Comparison of ENCODE assay signal across 8 cellular contexts in the genomic region with DNA sequence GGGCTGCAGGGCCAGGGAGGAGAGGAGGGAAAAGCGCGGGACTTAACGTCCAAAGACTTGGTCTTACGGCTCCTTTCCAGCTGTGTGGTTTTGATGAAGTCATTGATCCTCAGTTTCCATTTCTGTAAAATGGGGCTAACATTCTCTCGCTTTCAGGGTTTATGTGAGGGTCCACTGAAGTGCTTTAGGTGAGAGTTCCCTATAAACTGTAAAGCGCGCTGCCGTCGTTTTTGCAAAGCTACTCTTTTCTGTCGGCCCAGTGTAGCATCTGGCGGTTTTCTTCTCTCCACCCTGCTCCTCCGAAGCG. TPM values are rescaled to one million over a fixed set of nuclear protein-coding genes. Genes with fewer than 3 reads are reported as not detected.
A peak's percentile ranks its signal among the peaks of the same experiment; 100 is the strongest.
DNase-seq lines count a peak whose midpoint lies in the region; ATAC-seq and TF ChIP-seq lines count a peak whose summit lies in the region.

No MANE protein-coding gene starts in this region.

- peaks cover 23% of the 10 kb centered on the region for H3K4me1 Mint-ChIP-seq in activated naive CD4-positive, alpha-beta T cell treated with anti-CD3 and anti-CD28 coated beads for 36 hours (ENCODE audit: low read depth)
- H3K4me1 Mint-ChIP-seq in type B pancreatic cell (ENCODE audit: unreplicated experiment): peaks cover 21% of the 10 kb centered on the region

- peak overlapping the region; percentile 86 for H3K4me3 Mint-ChIP-seq in activated naive CD4-positive, alpha-beta T cell treated with anti-CD3 and anti-CD28 coated beads for 36 hours
- H3K4me3 Mint-ChIP-seq in type B pancreatic cell: peak overlapping the region; percentile 98

- TF ChIP-seq CTCF in astrocyte of the spinal cord (IDR thresholded peaks at IDR 0.05; ENCODE audit: low read depth, low read length) (no peak), lower lobe of right lung (IDR thresholded peaks at IDR 0.05) (no peak), type B pancreatic cell (conservative IDR thresholded peaks at IDR 0.05) (no peak)

- peaks cover 22% of the 10 kb centered on the region for H3K36me3 ChIP-seq in lower lobe of right lung

- in situ Hi-C loops in astrocyte of the spinal cord (cut with HindIII; ENCODE audit: low sequenced_read_pairs): no loop called here

- ATAC-seq in lower lobe of right lung: no peak

- H3K27me3 Mint-ChIP-seq in activated naive CD4-positive, alpha-beta T cell treated with anti-CD3 and anti-CD28 coated beads for 36 hours (ENCODE audit: low read depth): no peaks in the 10 kb centered on the region
- H3K27me3 Mint-ChIP-seq in type B pancreatic cell: no peaks in the 10 kb centered on the region

- peaks cover 6% of the 10 kb centered on the region for H3K36me3 Mint-ChIP-seq in activated naive CD4-positive, alpha-beta T cell treated with anti-CD3 and anti-CD28 coated beads for 36 hours (ENCODE audit: low read depth)
- H3K36me3 Mint-ChIP-seq in type B pancreatic cell: peaks cover 3% of the 10 kb centered on the region

- H3K4me3 ChIP-seq in astrocyte of the spinal cord (ENCODE audit: low read depth, low read length) (peak overlapping the region; percentile 95), lower lobe of right lung (peak overlapping the region; percentile 98)

- peaks cover 30% of the 10 kb centered on the region for H3K4me1 ChIP-seq in lower lobe of right lung

- H3K27me3 ChIP-seq in lower lobe of right lung (ENCODE audit: low read depth): no peaks in the 10 kb centered on the region

- CTCF ChIA-PET in activated naive CD4-positive, alpha-beta T cell treated with anti-CD3 and anti-CD28 coated beads for 36 hours (lab: Charles Lee): interaction anchor here (0.7 to 2.3 kb wide), 3 partner anchors 25 to 52 kb away, joined by 3 to 7 read pairs (median 4); no protein-coding TSS in a partner anchor

- H3K9me3 ChIP-seq in lower lobe of right lung: no peaks in the 10 kb centered on the region

- H3K27ac Mint-ChIP-seq in activated naive CD4-positive, alpha-beta T cell treated with anti-CD3 and anti-CD28 coated beads for 36 hours: peak overlapping the region; percentile 58
- H3K27ac Mint-ChIP-seq in type B pancreatic cell: peak overlapping the region; percentile 97

- intact Hi-C loops in activated naive CD4-positive, alpha-beta T cell treated with anti-CD3 and anti-CD28 coated beads for 36 hours (cut with micrococcal nuclease): loop anchor here (1.0 to 5.0 kb wide), 13 partner anchors 21 to 524 kb away; a partner anchor contains a TSS
- intact Hi-C loops in lower lobe of right lung (cut with DNase I): no loop called here

- H3K27ac ChIP-seq in lower lobe of right lung: peak overlapping the region; percentile 95

- no peak for DNase-seq in activated naive CD4-positive, alpha-beta T cell treated with anti-CD3 and anti-CD28 coated beads for 36 hours
- no peak for DNase-seq in activated naive CD4-positive, alpha-beta T cell treated with Interleukin-2 at 50 U/mL for 16 hours
- DNase-seq in astrocyte of the spinal cord (ENCODE audit: low read depth, low spot score) (no peak), lower lobe of right lung (no peak), type B pancreatic cell (ENCODE audit: extremely low spot score, unreplicated experiment) (no peak), middle frontal gyrus (ENCODE audit: extremely low spot score, low spot score) (no peak), 8988T (no peak), NCI-H1417 treated with DMSO at 0.1 percent for 48 hours (lab: John Stamatoyannopoulos, UW) (no peak)

- no peaks in the 10 kb centered on the region for H3K9me3 Mint-ChIP-seq in activated naive CD4-positive, alpha-beta T cell treated with anti-CD3 and anti-CD28 coated beads for 36 hours
- no peaks in the 10 kb centered on the region for H3K9me3 Mint-ChIP-seq in type B pancreatic cell

RNA-seq across cellular contexts. Expression of a gene that starts 0.6 kb away (rescaled TPM):
- total RNA-seq in activated naive CD4-positive, alpha-beta T cell treated with anti-CD3 and anti-CD28 coated beads for 36 hours: 10 to 100 TPM; 25.9 to 28.1 TPM
- total RNA-seq in lower lobe of right lung: 28.4 TPM
- total RNA-seq in type B pancreatic cell (ENCODE audit: low replicate concordance): 23.7 and 38.3 TPM in 2 replicates

RNA-seq across cellular contexts. Expression of a gene that starts 1.0 kb away (rescaled TPM):
- total RNA-seq in activated naive CD4-positive, alpha-beta T cell treated with anti-CD3 and anti-CD28 coated beads for 36 hours: 10 to 100 TPM; 15.4 to 17.0 TPM
- total RNA-seq in lower lobe of right lung: 29.6 TPM
- 31.6 and 45.0 TPM in 2 replicates for total RNA-seq in type B pancreatic cell (ENCODE audit: low replicate concordance)

RNA-seq across cellular contexts. Expression of a gene that starts 20.7 kb away (rescaled TPM):
- not detected for total RNA-seq in activated naive CD4-positive, alpha-beta T cell treated with anti-CD3 and anti-CD28 coated beads for 36 hours
- 0.53 TPM for total RNA-seq in lower lobe of right lung
- total RNA-seq in type B pancreatic cell (ENCODE audit: low replicate concordance): 0.70 and 1.0 TPM in 2 replicates

RNA-seq across cellular contexts. Expression of a gene that starts 36.0 kb away (rescaled TPM):
- 1 to 10 TPM; 4.5 to 4.7 TPM for total RNA-seq in activated naive CD4-positive, alpha-beta T cell treated with anti-CD3 and anti-CD28 coated beads for 36 hours
- total RNA-seq in lower lobe of right lung (76.5 TPM), type B pancreatic cell (ENCODE audit: low replicate concordance) (156 and 401 TPM in 2 replicates)

RNA-seq across cellular contexts. Expression of a gene that starts 38.1 kb away (rescaled TPM):
- total RNA-seq in activated naive CD4-positive, alpha-beta T cell treated with anti-CD3 and anti-CD28 coated beads for 36 hours: under 1 TPM; 0.10 to 0.33 TPM
- total RNA-seq in lower lobe of right lung (2.4 TPM), type B pancreatic cell (ENCODE audit: low replicate concordance) (1.1 and 1.3 TPM in 2 replicates)
